ENCODE assay signal across 30 cellular contexts in the genomic region with DNA sequence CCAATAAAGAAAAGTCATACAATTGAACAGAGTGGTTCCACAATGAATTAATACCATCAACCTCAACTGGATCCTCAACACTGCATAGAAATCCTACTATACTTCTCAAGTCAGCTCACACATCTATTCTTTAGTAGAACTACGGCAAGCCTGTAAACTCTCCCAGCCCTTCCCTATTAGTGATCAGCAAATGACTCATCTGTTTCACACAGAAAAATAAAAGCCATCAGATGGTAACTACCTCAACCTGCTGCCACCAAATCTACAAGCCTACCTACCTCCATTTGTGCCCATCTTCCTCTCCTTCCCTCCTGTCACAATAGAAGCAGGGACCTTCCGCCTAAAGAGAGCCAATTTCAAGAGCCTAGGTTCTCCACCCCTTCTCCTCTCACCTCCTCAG.
DNase-seq lines count a peak whose midpoint lies in the region; ATAC-seq and TF ChIP-seq lines count a peak whose summit lies in the region.
"Had no signal": no experiment of that assay in that cellular context is flagged by ENCODE, and none has a peak within 500 bp of the region (broad histone marks: within the 10 kb centered on the region; RNA-seq: fewer than 3 reads in every experiment).

No MANE protein-coding gene starts in this region.

- H3K79me2 ChIP-seq in OCI-LY7 (ENCODE audit: insufficient read depth, low read depth, low read length), result no peaks in the 10 kb centered on the region

- H3K4me3 ChIP-seq in breast epithelium (no peak overlapping the region), NB4 (ENCODE audit: low read depth, low read length) (no peak overlapping the region), OCI-LY7 (ENCODE audit: low read depth, low read length, poor library complexity, severe bottlenecking) (no peak overlapping the region)
- H3K4me3 ChIP-seq: left lung, neural progenitor cell, PC-9, right lobe of liver, stomach had no signal

- peaks cover 4% of the 10 kb centered on the region; the same call in 1 of the 2 replicates for H4K20me1 ChIP-seq in OCI-LY7 (ENCODE audit: insufficient read depth, low read length)

- no peak overlapping the region for H3K4me3 Mint-ChIP-seq in MCF 10A (ENCODE audit: unreplicated experiment)
- H3K4me3 Mint-ChIP-seq: activated CD8-positive, alpha-beta T cell treated with anti-CD3 and anti-CD28 coated beads, Interleukin-2, amount 10 ng/mL, durations not matched to agents 7 days and 5 days; activated T-helper 17 cell treated with anti-CD3 and anti-CD28 coated beads, Interleukin-2, amount 50 U/mL, for 72 hours; IgD-negative memory B cell; neural progenitor cell had no signal

- H3K9me3 ChIP-seq in breast epithelium (no peaks in the 10 kb centered on the region), OCI-LY7 (ENCODE audit: low read length) (no peaks in the 10 kb centered on the region)
- H3K9me3 ChIP-seq: BE2C, left lung, right lobe of liver, stomach had no signal

- peak; percentile 73 for ATAC-seq in esophagus mucosa
- no peak for ATAC-seq in HG03108 (IDR thresholded peaks at IDR 0.05; ENCODE audit: unreplicated experiment)
- no peak for ATAC-seq in HG03520 (IDR thresholded peaks at IDR 0.05; ENCODE audit: unreplicated experiment)
- no peak for ATAC-seq in HG02884 (IDR thresholded peaks at IDR 0.05; ENCODE audit: unreplicated experiment)
- ATAC-seq: activated CD8-positive, alpha-beta T cell treated with anti-CD3 and anti-CD28 coated beads, Interleukin-2, amount 10 ng/mL, durations not matched to agents 7 days and 5 days; activated T-helper 17 cell treated with anti-CD3 and anti-CD28 coated beads, Interleukin-2, amount 50 U/mL, for 72 hours; left lung; right lobe of liver had no signal

- H3K27ac Mint-ChIP-seq in MCF 10A (ENCODE audit: low read depth, unreplicated experiment), result no peak overlapping the region
- H3K27ac Mint-ChIP-seq: activated CD8-positive, alpha-beta T cell treated with anti-CD3 and anti-CD28 coated beads, Interleukin-2, amount 10 ng/mL, durations not matched to agents 7 days and 5 days; activated T-helper 17 cell treated with anti-CD3 and anti-CD28 coated beads, Interleukin-2, amount 50 U/mL, for 72 hours; IgD-negative memory B cell; neural progenitor cell had no signal

- no peaks in the 10 kb centered on the region for H3K4me1 Mint-ChIP-seq in MCF 10A (ENCODE audit: insufficient read depth, unreplicated experiment)

- intact Hi-C loops in MCF 10A (cut with micrococcal nuclease) (no loop called here), breast epithelium (cut with DNase I; ENCODE audit: low total_unique reads) (no loop called here), OCI-LY7 (cut with micrococcal nuclease; ENCODE audit: unreplicated experiment) (no loop called here)

- H3K36me3 Mint-ChIP-seq in MCF 10A (ENCODE audit: insufficient read depth, unreplicated experiment), result peaks cover 12% of the 10 kb centered on the region

- POLR2A ChIA-PET in MCF 10A (lab: Yijun Ruan, JAX), result interaction anchor here (0.6 to 1.2 kb wide), 2 partner anchors 17 to 27 kb away, joined by 3 to 4 read pairs; no protein-coding TSS in a partner anchor
- POLR2A ChIA-PET in OCI-LY7 (lab: Charles Lee), result interaction anchor here (0.6 kb wide), 1 partner anchor 95 kb away, joined by 3 read pairs; no protein-coding TSS in a partner anchor

- H3K4me1 ChIP-seq in breast epithelium (no peaks in the 10 kb centered on the region), OCI-LY7 (ENCODE audit: insufficient read depth, low read length, poor library complexity, severe bottlenecking) (peaks cover 13% of the 10 kb centered on the region)
- H3K4me1 ChIP-seq: BE2C had no signal

- no peak overlapping the region for H3K4me2 ChIP-seq in OCI-LY7 (ENCODE audit: low read length)
- H3K4me2 ChIP-seq: neural progenitor cell, PC-9 had no signal

- H2AFZ ChIP-seq in OCI-LY7 (ENCODE audit: low read length), result no peak overlapping the region
- H2AFZ ChIP-seq: neural progenitor cell, PC-9 had no signal

- H3K9me3 Mint-ChIP-seq in MCF 10A (ENCODE audit: unreplicated experiment), result no peaks in the 10 kb centered on the region
- H3K9me3 Mint-ChIP-seq: activated T-helper 17 cell treated with anti-CD3 and anti-CD28 coated beads, Interleukin-2, amount 50 U/mL, for 72 hours; IgD-negative memory B cell; neural progenitor cell had no signal

- no peak overlapping the region for H3K27ac ChIP-seq in breast epithelium
- H3K27ac ChIP-seq in OCI-LY7 (ENCODE audit: low read depth, low read length, poor library complexity, severe bottlenecking), result no peak overlapping the region
- H3K27ac ChIP-seq: left lung, neural progenitor cell, PC-9, right lobe of liver, stomach, VCaP had no signal

- H3K9me2 ChIP-seq in OCI-LY7 (ENCODE audit: insufficient read depth, low read length), result no peaks in the 10 kb centered on the region

- TF ChIP-seq CTCF in MCF 10A (IDR thresholded peaks at IDR 0.05; ENCODE audit: unreplicated experiment), result no peak
- TF ChIP-seq CTCF in breast epithelium (IDR thresholded peaks at IDR 0.05), result no peak
- TF ChIP-seq CTCF in NB4 (IDR thresholded peaks at IDR 0.05; ENCODE audit: low read depth, low read length), result no peak
- TF ChIP-seq CTCF in OCI-LY7 (conservative IDR thresholded peaks at IDR 0.05; ENCODE audit: low read length), result no peak

- DNase-seq in MCF 10A (ENCODE audit: unreplicated experiment), result peak; percentile 5
- no peak for DNase-seq in breast epithelium (ENCODE audit: low spot score in 2 of 2)
- DNase-seq in NB4 (ENCODE audit: low read depth), result peak; percentile 3
- DNase-seq in OCI-LY7 (ENCODE audit: low spot score), result no peak
- DNase-seq: activated CD4-positive, alpha-beta T cell treated with anti-CD3 and anti-CD28 coated beads for 4 hours; activated CD8-positive, alpha-beta T cell treated with anti-CD3 and anti-CD28 coated beads, Interleukin-2, amount 10 ng/mL, durations not matched to agents 7 days and 5 days; activated naive CD4-positive, alpha-beta T cell treated with anti-CD3 and anti-CD28 coated beads, Interleukin-2, amount 50 U/mL, for 16 hours; BE2C; DMS 273 treated with DMSO at 0.1 percent for 48 hours; HCEC 1CT; left lung; mesenchymal stem cell; NCI-H1092; NCI-H187; NCI-H2171; NCI-H524; PC-9; right lobe of liver; SHP77; stimulated activated CD4-positive, alpha-beta T cell treated with anti-CD3 and anti-CD28 coated beads, Interleukin-12 subunit alpha, Interleukin-12 subunit beta, amount 100 ng/mL, for 4 hours; stimulated activated CD4-positive, alpha-beta T cell treated with anti-CD3 and anti-CD28 coated beads, Interleukin-2, amount 100 ng/mL, for 48 hours; stomach had no signal

- H3K27me3 ChIP-seq in breast epithelium, result no peaks in the 10 kb centered on the region
- H3K27me3 ChIP-seq: BE2C, left lung, neural progenitor cell, right lobe of liver, stomach had no signal

- CTCF ChIA-PET in MCF 10A (lab: Yijun Ruan, JAX) (no interaction called here), OCI-LY7 (lab: Charles Lee; ENCODE audit: unreplicated experiment) (no interaction called here)

- no peaks in the 10 kb centered on the region for H3K27me3 Mint-ChIP-seq in MCF 10A (ENCODE audit: insufficient read depth, unreplicated experiment)
- H3K27me3 Mint-ChIP-seq: activated T-helper 17 cell treated with anti-CD3 and anti-CD28 coated beads, Interleukin-2, amount 50 U/mL, for 72 hours; IgD-negative memory B cell had no signal

- H3K36me3 ChIP-seq in breast epithelium (no peaks in the 10 kb centered on the region), OCI-LY7 (ENCODE audit: insufficient read depth, low read length) (peaks cover 5% of the 10 kb centered on the region; the same call in 1 of the 2 replicates)
- H3K36me3 ChIP-seq: BE2C, left lung, neural progenitor cell, right lobe of liver had no signal

- no TSS peak for BruUV-seq in MCF 10A (replicated peaks; lab: Mats Ljungman, UMichigan)
- no TSS peak for BruUV-seq in OCI-LY7 (replicated peaks; lab: Mats Ljungman, UMichigan)

- no peak for TF ChIP-seq POLR2A in breast epithelium (IDR thresholded peaks at IDR 0.05)
- no peak for TF ChIP-seq POLR2A in NB4 (IDR thresholded peaks at IDR 0.05; ENCODE audit: extremely low read depth, insufficient read length)

Comparison
In these comparisons a context has a peak if more than half of its experiments do, and no peak if none do; other contexts are left out.
1. DNase-seq: peak in MCF 10A (single experiment) and NB4 (single experiment); none in breast epithelium (0 of 2) and OCI-LY7 (single experiment).